Comparison of ENCODE assay signal across 8 cellular contexts in the genomic region with DNA sequence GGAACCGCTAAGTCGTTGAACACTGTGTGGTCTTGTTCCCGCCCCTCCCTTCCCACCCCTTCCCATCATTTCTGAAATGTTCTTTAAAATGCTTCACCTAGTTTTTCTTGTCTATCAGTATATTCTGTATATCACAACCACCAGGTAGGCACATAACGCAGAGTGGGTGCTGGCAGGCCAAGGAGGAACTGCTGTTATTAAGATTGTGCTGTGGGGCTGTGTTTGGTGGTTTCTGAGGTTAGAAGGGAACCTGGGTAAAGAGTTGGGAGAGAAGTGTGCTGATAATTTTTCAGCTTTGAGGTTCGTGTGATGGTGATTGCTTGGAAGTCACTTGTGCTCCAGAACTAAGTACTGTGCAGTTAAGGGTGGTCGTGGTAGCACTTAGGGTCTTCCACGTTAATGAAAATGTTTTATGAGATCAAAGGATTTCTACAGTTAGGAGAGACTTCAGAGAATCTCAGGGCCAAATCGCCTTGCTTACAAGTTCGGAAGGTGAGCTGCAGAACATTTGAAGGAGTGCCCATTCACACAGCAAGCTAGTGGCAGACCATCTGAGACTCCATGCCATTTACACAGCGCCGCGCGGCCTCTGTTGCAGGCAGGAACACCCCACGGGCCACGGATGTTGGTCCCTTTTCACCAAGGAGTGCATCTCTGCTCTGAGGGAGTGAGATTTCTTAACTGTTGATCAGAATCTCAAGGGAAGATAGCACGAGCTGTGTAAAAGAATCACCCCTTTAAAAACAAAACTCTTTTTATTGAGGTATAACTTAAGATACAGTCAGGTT. TPM values are rescaled to one million over a fixed set of nuclear protein-coding genes. Genes with fewer than 3 reads are reported as not detected.
DNase-seq lines count a peak whose midpoint lies in the region; ATAC-seq, FAIRE-seq and TF ChIP-seq lines count a peak whose summit lies in the region.

No MANE protein-coding gene starts in this region.

- H3K9me3 Mint-ChIP-seq in GM23338 = no peaks in the 10 kb centered on the region

- H3F3A ChIP-seq in GM23338 (replicated peaks; ENCODE audit: low read depth) = 0 out of 2 replicates have a peak, but pooled peaks cover 6% of the 10 kb centered on the region
- peaks cover 9% of the 10 kb centered on the region for H3F3A ChIP-seq in SU-DHL-6 (ENCODE audit: insufficient read depth)

- DNase-seq in GM23338 (ENCODE audit: low spot score) = no peak
- DNase-seq in epithelial cell of proximal tubule (ENCODE audit: low read depth) = no peak
- DNase-seq in psoas muscle = no peak
- no peak for DNase-seq in stimulated activated CD8-positive, alpha-beta memory T cell treated with anti-CD3 and anti-CD28 coated beads, Interleukin-4, amount 100 ng/mL, for 48 hours
- DNase-seq in stimulated activated naive CD4-positive, alpha-beta T cell treated with Interleukin-2 at 50 U/mL for 16 hours (lab: John Stamatoyannopoulos, UW) = no peak
- no peak for DNase-seq in D721Med (ENCODE audit: insufficient read length, low spot score)
- DNase-seq in DMS53 (lab: John Stamatoyannopoulos, UW) = no peak

- H3K4me1 ChIP-seq in GM23338 (ENCODE audit: insufficient read depth) (peaks cover 14% of the 10 kb centered on the region), psoas muscle (peaks cover 41% of the 10 kb centered on the region)

- intact Hi-C loops in psoas muscle (cut with DNase I) = loop anchor here in 1 of 2 donors (5.0 to 10.0 kb wide), 3 partner anchors 173 to 246 kb away; a partner anchor contains a TSS

- H3K4me2 ChIP-seq in GM23338 = peak overlapping the region; percentile 100
- H3K4me2 ChIP-seq in SU-DHL-6 (ENCODE audit: low read depth, low read length, poor library complexity, severe bottlenecking) = peak overlapping the region; percentile 53

- TF ChIP-seq CTCF in GM23338 (conservative IDR thresholded peaks at IDR 0.05; ENCODE audit: low read depth in 2 of 2) (no peak), SU-DHL-6 (IDR thresholded peaks at IDR 0.05; ENCODE audit: insufficient read depth, low read length, poor library complexity, severe bottlenecking) (no peak), epithelial cell of proximal tubule (conservative IDR thresholded peaks at IDR 0.05; ENCODE audit: low read depth, low read length) (no peak), psoas muscle (IDR thresholded peaks at IDR 0.05) (no peak), D721Med (IDR thresholded peaks at IDR 0.05; ENCODE audit: insufficient read depth, missing control alignments) (no peak)

- H3K27me3 Mint-ChIP-seq in GM23338 (ENCODE audit: insufficient read depth, low read depth, poor library complexity) = peaks cover 2% of the 10 kb centered on the region

- H3K27me3 ChIP-seq in GM23338 (ENCODE audit: insufficient read depth) = no peaks in the 10 kb centered on the region
- H3K27me3 ChIP-seq in SU-DHL-6 (ENCODE audit: low read length) = no peaks in the 10 kb centered on the region
- H3K27me3 ChIP-seq in psoas muscle (ENCODE audit: insufficient read depth in 3 of 3, low read length in 2 of 3) = no peaks in the 10 kb centered on the region

- peaks cover 48% of the 10 kb centered on the region for H3K4me1 Mint-ChIP-seq in GM23338

- no peaks in the 10 kb centered on the region for H3K9me3 ChIP-seq in SU-DHL-6 (ENCODE audit: insufficient read depth, low read length)
- H3K9me3 ChIP-seq in psoas muscle = no peaks in the 10 kb centered on the region

- no peak overlapping the region for H3K27ac ChIP-seq in GM23338 (ENCODE audit: low read depth)
- H3K27ac ChIP-seq in SU-DHL-6 (ENCODE audit: low read depth, low read length) = no peak overlapping the region
- H3K27ac ChIP-seq in psoas muscle = peak overlapping the region; percentile 89

- peaks cover 30% of the 10 kb centered on the region for H3K36me3 Mint-ChIP-seq in GM23338 (ENCODE audit: low read depth)

- WGBS in psoas muscle, 3 donors = 63 to 69% (median 64%) methylated on average over 16 of the region's 16 CpGs

- no peak overlapping the region for H2AFZ ChIP-seq in GM23338
- H2AFZ ChIP-seq in SU-DHL-6 (ENCODE audit: low read depth, low read length, severe bottlenecking) = no peak overlapping the region

- no peak for ATAC-seq in GM23338
- ATAC-seq in psoas muscle = no peak

- H3K27ac Mint-ChIP-seq in GM23338 = no peak overlapping the region

- peak overlapping the region; percentile 88 for H3K4me3 Mint-ChIP-seq in GM23338

- H3K36me3 ChIP-seq in GM23338 (ENCODE audit: insufficient read depth) = peaks cover 5% of the 10 kb centered on the region; the same call in 1 of the 2 replicates
- no peaks in the 10 kb centered on the region for H3K36me3 ChIP-seq in SU-DHL-6 (ENCODE audit: low read length)
- H3K36me3 ChIP-seq in psoas muscle (ENCODE audit: insufficient read depth in 1 of 2, low read depth in 1 of 2) = peaks cover 3 to 4% of the 10 kb centered on the region in 2 donors

- FAIRE-seq in D721Med (lab: Jason Lieb, UNC) = no peak

- H4K20me1 ChIP-seq in GM23338 (replicated peaks; ENCODE audit: insufficient read depth) = peaks cover 55% of the 10 kb centered on the region
- H4K20me1 ChIP-seq in SU-DHL-6 (ENCODE audit: low read depth, low read length) = peaks cover 4% of the 10 kb centered on the region; the same call in 1 of the 2 replicates

- H3K9me2 ChIP-seq in GM23338 (ENCODE audit: insufficient read depth) (no peaks in the 10 kb centered on the region), SU-DHL-6 (replicated peaks; ENCODE audit: insufficient read depth, low read length) (no peaks in the 10 kb centered on the region)

- H3K9ac ChIP-seq in SU-DHL-6 (ENCODE audit: low read length) = peak overlapping the region; percentile 92

- H3K79me2 ChIP-seq in GM23338 (replicated peaks; ENCODE audit: insufficient read depth) = peaks cover 62% of the 10 kb centered on the region
- H3K79me2 ChIP-seq in SU-DHL-6 (ENCODE audit: insufficient read depth, low read length) = peaks cover 62% of the 10 kb centered on the region

- H3K4me3 ChIP-seq in GM23338 (peak overlapping the region; percentile 94), SU-DHL-6 (ENCODE audit: insufficient read depth, low read length, poor library complexity, severe bottlenecking) (peak overlapping the region; percentile 75), epithelial cell of proximal tubule (ENCODE audit: low read depth, low read length) (peak overlapping the region; percentile 62), psoas muscle (peak overlapping the region; percentile 91)

TF ChIP-seq in GM23338, 12 proteins besides CTCF, POLR2A, EP300 and RAD21 (continues in another document):
- no peak for TF ChIP-seq NANOG (IDR thresholded peaks at IDR 0.05; ENCODE audit: borderline replicate concordance)
- TF ChIP-seq EZH2 (IDR thresholded peaks at IDR 0.05; ENCODE audit: low read depth, unreplicated experiment) = no peak
- TF ChIP-seq CREB1 (CRISPR knock-in tag; IDR thresholded peaks at IDR 0.05; ENCODE audit: low read depth) = no peak
- TF ChIP-seq EZH2phosphoT487 (IDR thresholded peaks at IDR 0.05; ENCODE audit: unreplicated experiment) = no peak
- no peak for TF ChIP-seq JUNB (IDR thresholded peaks at IDR 0.05; ENCODE audit: unreplicated experiment)
- TF ChIP-seq, protein P1, sequence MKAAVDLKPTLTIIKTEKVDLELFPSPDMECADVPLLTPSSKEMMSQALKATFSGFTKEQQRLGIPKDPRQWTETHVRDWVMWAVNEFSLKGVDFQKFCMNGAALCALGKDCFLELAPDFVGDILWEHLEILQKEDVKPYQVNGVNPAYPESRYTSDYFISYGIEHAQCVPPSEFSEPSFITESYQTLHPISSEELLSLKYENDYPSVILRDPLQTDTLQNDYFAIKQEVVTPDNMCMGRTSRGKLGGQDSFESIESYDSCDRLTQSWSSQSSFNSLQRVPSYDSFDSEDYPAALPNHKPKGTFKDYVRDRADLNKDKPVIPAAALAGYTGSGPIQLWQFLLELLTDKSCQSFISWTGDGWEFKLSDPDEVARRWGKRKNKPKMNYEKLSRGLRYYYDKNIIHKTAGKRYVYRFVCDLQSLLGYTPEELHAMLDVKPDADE (IDR thresholded peaks at IDR 0.05) = no peak
- TF ChIP-seq, protein P2, sequence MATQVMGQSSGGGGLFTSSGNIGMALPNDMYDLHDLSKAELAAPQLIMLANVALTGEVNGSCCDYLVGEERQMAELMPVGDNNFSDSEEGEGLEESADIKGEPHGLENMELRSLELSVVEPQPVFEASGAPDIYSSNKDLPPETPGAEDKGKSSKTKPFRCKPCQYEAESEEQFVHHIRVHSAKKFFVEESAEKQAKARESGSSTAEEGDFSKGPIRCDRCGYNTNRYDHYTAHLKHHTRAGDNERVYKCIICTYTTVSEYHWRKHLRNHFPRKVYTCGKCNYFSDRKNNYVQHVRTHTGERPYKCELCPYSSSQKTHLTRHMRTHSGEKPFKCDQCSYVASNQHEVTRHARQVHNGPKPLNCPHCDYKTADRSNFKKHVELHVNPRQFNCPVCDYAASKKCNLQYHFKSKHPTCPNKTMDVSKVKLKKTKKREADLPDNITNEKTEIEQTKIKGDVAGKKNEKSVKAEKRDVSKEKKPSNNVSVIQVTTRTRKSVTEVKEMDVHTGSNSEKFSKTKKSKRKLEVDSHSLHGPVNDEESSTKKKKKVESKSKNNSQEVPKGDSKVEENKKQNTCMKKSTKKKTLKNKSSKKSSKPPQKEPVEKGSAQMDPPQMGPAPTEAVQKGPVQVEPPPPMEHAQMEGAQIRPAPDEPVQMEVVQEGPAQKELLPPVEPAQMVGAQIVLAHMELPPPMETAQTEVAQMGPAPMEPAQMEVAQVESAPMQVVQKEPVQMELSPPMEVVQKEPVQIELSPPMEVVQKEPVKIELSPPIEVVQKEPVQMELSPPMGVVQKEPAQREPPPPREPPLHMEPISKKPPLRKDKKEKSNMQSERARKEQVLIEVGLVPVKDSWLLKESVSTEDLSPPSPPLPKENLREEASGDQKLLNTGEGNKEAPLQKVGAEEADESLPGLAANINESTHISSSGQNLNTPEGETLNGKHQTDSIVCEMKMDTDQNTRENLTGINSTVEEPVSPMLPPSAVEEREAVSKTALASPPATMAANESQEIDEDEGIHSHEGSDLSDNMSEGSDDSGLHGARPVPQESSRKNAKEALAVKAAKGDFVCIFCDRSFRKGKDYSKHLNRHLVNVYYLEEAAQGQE (IDR thresholded peaks at IDR 0.05; ENCODE audit: unreplicated experiment) = no peak
- no peak for TF ChIP-seq ZNF114 (CRISPR knock-in tag; IDR thresholded peaks at IDR 0.05)

RNA-seq across cellular contexts. Expression of a gene that starts 1.6 kb away (rescaled TPM):
- total RNA-seq in GM23338 (2014; rRNA removed; shearing (Covaris generic)) = 76.2 and 76.9 TPM in 2 replicates
- polyA plus RNA-seq in GM23338 (2016; fragmentation: Nextera tagmentation; extraction: Ambion mirVana) = 13.6 and 16.8 TPM in 2 replicates
- total RNA-seq in epithelial cell of proximal tubule = 42.3 and 81.8 TPM in 2 replicates
- total RNA-seq in psoas muscle = 10 to 100 TPM; 51.7 to 69.7 (median 60.5) TPM
- polyA plus RNA-seq in psoas muscle = 10 to 100 TPM; 31.9 to 94.2 (median 45.1) TPM
